32 cellular contexts compared by ENCODE assay signal in genomic region chr13:41454170-41454569, GRCh38.
"Had no signal": no experiment of that assay in that cellular context is flagged by ENCODE, and none has a peak within 500 bp of the region (broad histone marks: within the 10 kb centered on the region; RNA-seq: fewer than 3 reads in every experiment).

No MANE protein-coding gene starts in this region.

- H3K9me3 ChIP-seq: adrenal gland, body of pancreas had no signal

- H3K27ac ChIP-seq: adrenal gland, body of pancreas, brain microvascular endothelial cell, breast epithelium, VCaP had no signal

- H3K36me3 ChIP-seq: adrenal gland, brain microvascular endothelial cell, breast epithelium had no signal

- H3K27ac Mint-ChIP-seq: activated B cell treated with CpG ODN at 0.5 μM for 24 hours; activated CD4-positive, alpha-beta memory T cell treated with anti-CD3 and anti-CD28 coated beads for 36 hours; activated CD4-positive, alpha-beta T cell treated with anti-CD3 and anti-CD28 coated beads, Interleukin-2, amount 10 ng/mL, durations not matched to agents 24 days and 14 days; activated naive CD4-positive, alpha-beta T cell treated with anti-CD3 and anti-CD28 coated beads for 36 hours; activated naive CD4-positive, alpha-beta T cell treated with anti-CD3 and anti-CD28 coated beads, Interleukin-2, amount 50 U/mL, for 72 hours; activated naive CD8-positive, alpha-beta T cell treated with anti-CD3 and anti-CD28 coated beads for 36 hours; activated T-cell treated with anti-CD3 and anti-CD28 coated beads, Interleukin-2, amount 50 U/mL, for 72 hours; activated T-helper 1 cell treated with anti-CD3 and anti-CD28 coated beads, Interleukin-12 subunit alpha, Interleukin-12 subunit beta, Interleukin-2, Interleukin-4 antibody, amounts not matched to agents 30 ng/mL and 10 ng/mL and 1 ng/mL, durations not matched to agents 14 hours and 24 hours and 36 hours; activated T-helper 17 cell treated with anti-CD3 and anti-CD28 coated beads, Interleukin-2, amount 50 U/mL, for 72 hours; T-helper 1 cell treated with Interleukin-12 subunit alpha and Interleukin-12 subunit beta and Interleukin-4 antibody, amounts not matched to agents 30 μg/mL and 1 μg/mL, for 36 hours had no signal

- H3K9me3 Mint-ChIP-seq: activated B cell treated with CpG ODN at 0.5 μM for 24 hours; activated CD4-positive, alpha-beta T cell treated with anti-CD3 and anti-CD28 coated beads, Interleukin-2, amount 10 ng/mL, durations not matched to agents 24 days and 14 days; activated T-cell treated with anti-CD3 and anti-CD28 coated beads, Interleukin-2, amount 50 U/mL, for 72 hours; activated T-helper 1 cell treated with anti-CD3 and anti-CD28 coated beads, Interleukin-12 subunit alpha, Interleukin-12 subunit beta, Interleukin-2, Interleukin-4 antibody, amounts not matched to agents 30 ng/mL and 10 ng/mL and 1 ng/mL, durations not matched to agents 14 hours and 24 hours and 36 hours; T-helper 1 cell treated with Interleukin-12 subunit alpha and Interleukin-12 subunit beta and Interleukin-4 antibody, amounts not matched to agents 30 μg/mL and 1 μg/mL, for 36 hours had no signal

- H3K27me3 Mint-ChIP-seq: activated T-helper 17 cell treated with anti-CD3 and anti-CD28 coated beads, Interleukin-2, amount 50 U/mL, for 72 hours had no signal

- H3K4me1 ChIP-seq: breast epithelium had no signal

- H3K27me3 ChIP-seq: adrenal gland, body of pancreas, breast epithelium had no signal

- H3K4me3 ChIP-seq: adrenal gland, body of pancreas, breast epithelium had no signal

- DNase-seq: activated B cell treated with CpG ODN at 0.5 μM for 24 hours; activated CD4-positive, alpha-beta memory T cell treated with anti-CD3 and anti-CD28 coated beads for 36 hours; activated CD4-positive, alpha-beta T cell treated with anti-CD3 and anti-CD28 coated beads for 4 hours; activated CD4-positive, alpha-beta T cell treated with anti-CD3 and anti-CD28 coated beads, Interleukin-2, amount 10 ng/mL, durations not matched to agents 24 days and 14 days; activated CD4-positive, alpha-beta T cell treated with anti-CD3 and anti-CD28 coated beads, Interleukin-2, amount 50 U/mL, for 1 hour; activated CD4-positive, alpha-beta T cell treated with anti-CD3 and anti-CD28 coated beads, Interleukin-2, amount 50 U/mL, for 4 hours; activated CD4-positive, CD25-positive, alpha-beta regulatory T cell treated with anti-CD3 and anti-CD28 coated beads, Interleukin-2, amount 50 U/mL, for 72 hours; activated CD8-positive, alpha-beta memory T cell treated with anti-CD3 and anti-CD28 coated beads, Interleukin-2, amount 50 U/mL, for 4 hours; activated effector memory CD4-positive, alpha-beta T cell treated with anti-CD3 and anti-CD28 coated beads, Interleukin-2, amount 50 U/mL, for 16 hours; activated gamma-delta T cell treated with Interleukin-2 at 50 U/mL for 16 hours; activated naive CD4-positive, alpha-beta T cell; activated naive CD4-positive, alpha-beta T cell treated with anti-CD3 and anti-CD28 coated beads for 36 hours; activated naive CD4-positive, alpha-beta T cell treated with anti-CD3 and anti-CD28 coated beads, Interleukin-2, amount 50 U/mL, for 16 hours; activated naive CD8-positive, alpha-beta T cell treated with anti-CD3 and anti-CD28 coated beads for 36 hours; activated T-cell treated with anti-CD3 and anti-CD28 coated beads for 4 hours; activated T-cell treated with anti-CD3 and anti-CD28 coated beads, Interleukin-2, amount 50 U/mL, for 1 hour; activated T-cell treated with anti-CD3 and anti-CD28 coated beads, Interleukin-2, amount 50 U/mL, for 4 hours; activated T-cell treated with anti-CD3 and anti-CD28 coated beads, Interleukin-2, amount 50 U/mL, for 72 hours; adrenal gland; amniotic stem cell; aorta; body of pancreas; brain microvascular endothelial cell; central memory CD4-positive, alpha-beta T cell; T-helper 1 cell; T-helper 9 cell had no signal

- H3K4me3 Mint-ChIP-seq: activated B cell treated with CpG ODN at 0.5 μM for 24 hours; activated CD4-positive, alpha-beta memory T cell treated with anti-CD3 and anti-CD28 coated beads for 36 hours; activated CD4-positive, alpha-beta T cell treated with anti-CD3 and anti-CD28 coated beads, Interleukin-2, amount 10 ng/mL, durations not matched to agents 24 days and 14 days; activated naive CD4-positive, alpha-beta T cell treated with anti-CD3 and anti-CD28 coated beads for 36 hours; activated naive CD8-positive, alpha-beta T cell treated with anti-CD3 and anti-CD28 coated beads for 36 hours; activated T-cell treated with anti-CD3 and anti-CD28 coated beads, Interleukin-2, amount 50 U/mL, for 4 hours; activated T-cell treated with anti-CD3 and anti-CD28 coated beads, Interleukin-2, amount 50 U/mL, for 72 hours; activated T-helper 1 cell treated with anti-CD3 and anti-CD28 coated beads, Interleukin-12 subunit alpha, Interleukin-12 subunit beta, Interleukin-2, Interleukin-4 antibody, amounts not matched to agents 30 ng/mL and 10 ng/mL and 1 ng/mL, durations not matched to agents 14 hours and 24 hours and 36 hours; activated T-helper 17 cell treated with anti-CD3 and anti-CD28 coated beads, Interleukin-2, amount 50 U/mL, for 72 hours; T-helper 1 cell treated with Interleukin-12 subunit alpha and Interleukin-12 subunit beta and Interleukin-4 antibody, amounts not matched to agents 30 μg/mL and 1 μg/mL, for 36 hours had no signal

- ATAC-seq: activated naive CD4-positive, alpha-beta T cell treated with anti-CD3 and anti-CD28 coated beads, Interleukin-2, amount 50 U/mL, for 72 hours; activated T-cell treated with anti-CD3 and anti-CD28 coated beads, Interleukin-2, amount 50 U/mL, for 4 hours; activated T-cell treated with anti-CD3 and anti-CD28 coated beads, Interleukin-2, amount 50 U/mL, for 72 hours; activated T-helper 17 cell treated with anti-CD3 and anti-CD28 coated beads, Interleukin-2, amount 50 U/mL, for 72 hours; body of pancreas had no signal
